In the genomic region with DNA sequence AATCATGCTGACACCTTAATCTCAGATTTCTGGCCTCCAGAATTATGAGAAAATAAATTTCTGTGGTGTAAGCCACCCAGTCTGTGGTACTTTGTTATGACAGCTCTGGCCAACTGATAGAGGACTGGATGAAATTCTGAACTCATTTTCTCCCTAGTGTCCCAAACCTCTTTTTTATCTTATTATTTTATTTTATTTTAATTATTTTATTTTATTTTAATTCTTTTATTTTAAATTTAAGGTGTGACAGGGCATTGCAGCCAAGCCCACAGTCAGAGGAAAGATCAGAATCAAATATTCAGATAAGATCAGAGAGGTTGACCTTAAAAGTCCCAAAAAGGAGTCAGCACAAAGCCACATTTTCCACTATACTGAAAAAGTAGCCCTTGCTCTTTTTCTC, we compare ENCODE assay signal across 25 cellular contexts.
DNase-seq lines count a peak whose midpoint lies in the region; ATAC-seq and TF ChIP-seq lines count a peak whose summit lies in the region.
"Had no signal": no experiment of that assay in that cellular context is flagged by ENCODE, and none has a peak within 500 bp of the region (broad histone marks: within the 10 kb centered on the region; RNA-seq: fewer than 3 reads in every experiment).

No MANE protein-coding gene starts in this region.

- H3K27me3 Mint-ChIP-seq in WTC11 (ENCODE audit: low read depth): no peaks in the 10 kb centered on the region; the same call in 1 of the 2 replicates
- H3K27me3 Mint-ChIP-seq: B cell; CD4-positive, alpha-beta T cell; CD4-positive, CD25-positive, alpha-beta regulatory T cell had no signal

- H3K36me3 Mint-ChIP-seq in WTC11: no peaks in the 10 kb centered on the region
- H3K36me3 Mint-ChIP-seq: CD14-positive monocyte; CD4-positive, alpha-beta memory T cell; CD4-positive, CD25-positive, alpha-beta regulatory T cell; CD8-positive, alpha-beta memory T cell; CD8-positive, alpha-beta T cell had no signal

- no peak overlapping the region for H3K4me3 Mint-ChIP-seq in WTC11
- H3K4me3 Mint-ChIP-seq: B cell; CD14-positive monocyte; CD4-positive, alpha-beta memory T cell; CD4-positive, alpha-beta T cell; CD4-positive, CD25-positive, alpha-beta regulatory T cell; CD8-positive, alpha-beta memory T cell; CD8-positive, alpha-beta T cell had no signal

- no peaks in the 10 kb centered on the region for H3K9me3 Mint-ChIP-seq in WTC11
- H3K9me3 Mint-ChIP-seq: CD4-positive, alpha-beta memory T cell; CD4-positive, alpha-beta T cell; CD8-positive, alpha-beta T cell had no signal

- no peak for DNase-seq in WTC11 (ENCODE audit: low spot score)
- no peak for DNase-seq in activated naive CD4-positive, alpha-beta T cell (lab: John Stamatoyannopoulos, UW)
- DNase-seq: 8988T; ACHN; AML-193; BE2C; C1 segment of cervical spinal cord; Caco-2; Calu3; CD4-positive, alpha-beta memory T cell; CD4-positive, alpha-beta T cell; CD4-positive, CD25-positive, alpha-beta regulatory T cell; CD8-positive, alpha-beta memory T cell; CD8-positive, alpha-beta T cell; COR-L47; DMS 273 treated with DMSO at 0.1 percent for 48 hours; DMS153; DMS53; DMS79; DMS79 treated with DMSO at 0.1 percent for 48 hours; DND-41; EL had no signal

- no peak for ATAC-seq in WTC11
- ATAC-seq: A549; CD8-positive, alpha-beta T cell had no signal

- peaks cover 21% of the 10 kb centered on the region for H3K4me1 Mint-ChIP-seq in WTC11
- H3K4me1 Mint-ChIP-seq: B cell; CD14-positive monocyte; CD4-positive, alpha-beta memory T cell; CD4-positive, CD25-positive, alpha-beta regulatory T cell; CD8-positive, alpha-beta memory T cell had no signal

- no peak for TF ChIP-seq CTCF in WTC11 (IDR thresholded peaks at IDR 0.05)

- CTCF ChIA-PET in WTC11 (lab: Charles Lee): interaction anchor here (0.9 kb wide), 1 partner anchor 122 kb away, joined by 4 read pairs; no protein-coding TSS in a partner anchor

- POLR2A ChIA-PET in WTC11 (lab: Charles Lee): no interaction called here

- H3K27ac Mint-ChIP-seq in WTC11: no peak overlapping the region
- H3K27ac Mint-ChIP-seq: B cell; CD14-positive monocyte; CD4-positive, alpha-beta memory T cell; CD4-positive, alpha-beta T cell; CD4-positive, CD25-positive, alpha-beta regulatory T cell; CD8-positive, alpha-beta memory T cell; CD8-positive, alpha-beta T cell had no signal

TF ChIP-seq in WTC11, 78 proteins besides CTCF, POLR2A, EP300 and RAD21:
- TF ChIP-seq FOXK1 (CRISPR knock-in tag; IDR thresholded peaks at IDR 0.05) (no peak), ATF3 (CRISPR knock-in tag; conservative IDR thresholded peaks at IDR 0.05) (no peak), MXD4 (CRISPR knock-in tag; IDR thresholded peaks at IDR 0.05; ENCODE audit: borderline replicate concordance) (no peak), ZNF219 (CRISPR knock-in tag; IDR thresholded peaks at IDR 0.05; ENCODE audit: borderline replicate concordance) (no peak), NFYB (CRISPR knock-in tag; conservative IDR thresholded peaks at IDR 0.05; ENCODE audit: low read depth) (no peak), NFE2L1 (CRISPR knock-in tag; IDR thresholded peaks at IDR 0.05) (no peak), HMGA2 (CRISPR knock-in tag; IDR thresholded peaks at IDR 0.05) (peak; percentile 98), ATF6 (CRISPR knock-in tag; IDR thresholded peaks at IDR 0.05) (no peak)
TF ChIP-seq in WTC11: peak in this region for 1.
